Comparison of ENCODE assay signal across 27 cellular contexts in the genomic region with DNA sequence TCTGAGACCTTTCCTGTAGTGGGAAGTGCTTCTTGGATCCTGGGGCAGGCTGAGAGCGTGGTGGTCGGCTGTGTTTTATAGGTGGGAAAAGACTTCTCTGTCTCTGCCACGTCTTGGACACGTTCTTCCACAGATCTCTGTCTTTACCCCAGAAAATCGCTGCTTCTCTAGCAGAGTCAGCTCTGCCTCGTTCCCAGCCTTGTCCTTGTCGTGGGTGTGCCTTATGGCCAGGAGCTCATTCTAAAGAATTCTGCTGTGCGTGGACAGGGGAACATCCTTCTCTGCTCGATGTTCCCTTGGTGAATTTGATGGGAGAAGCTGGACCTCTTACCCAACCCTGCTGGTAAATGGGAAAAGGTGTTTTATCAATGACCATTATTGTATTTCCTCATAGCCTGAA.
"Had no signal": no experiment of that assay in that cellular context is flagged by ENCODE, and none has a peak within 500 bp of the region (broad histone marks: within the 10 kb centered on the region; RNA-seq: fewer than 3 reads in every experiment).

No MANE protein-coding gene starts in this region.

- H3K27ac ChIP-seq: stomach, suprapubic skin, testis, thyroid gland, tibial artery, tibial nerve, transverse colon, upper lobe of left lung, upper lobe of right lung, uterus, vagina had no signal

- H3K4me3 Mint-ChIP-seq: stimulated activated effector memory CD8-positive, alpha-beta T cell treated with anti-CD3 and anti-CD28 coated beads, Interleukin-12 subunit alpha, Interleukin-12 subunit beta, amount 100 ng/mL, for 72 hours; stimulated activated memory B cell treated with anti-CD40 and anti-IgM and Interleukin-4, amounts not matched to agents 10 μg/mL and 1 μg/mL and 100 μg/mL, for 72 hours; stimulated activated naive B cell treated with anti-CD40 and anti-IgM and Interleukin-4, amounts not matched to agents 10 μg/mL and 1 μg/mL and 100 μg/mL, for 72 hours; stimulated activated naive CD8-positive, alpha-beta T cell treated with anti-CD3 and anti-CD28 coated beads, Interleukin-15, amount 100 ng/mL, for 72 hours; stimulated activated naive CD8-positive, alpha-beta T cell treated with anti-CD3 and anti-CD28 coated beads, Interleukin-15, Interleukin-2, amounts not matched to agents 100 ng/mL and 50 ng/mL, for 24 hours; type B pancreatic cell had no signal

- H3K27me3 Mint-ChIP-seq: stimulated activated memory B cell treated with anti-CD40 and anti-IgM and Interleukin-4, amounts not matched to agents 10 μg/mL and 1 μg/mL and 100 μg/mL, for 72 hours; type B pancreatic cell had no signal

- H3K4me1 ChIP-seq: thyroid gland, upper lobe of left lung, upper lobe of right lung, uterus had no signal

- DNase-seq: stimulated activated CD4-positive, alpha-beta T cell treated with anti-CD3 and anti-CD28 coated beads, Interleukin-2, amount 100 ng/mL, for 48 hours; stimulated activated CD4-positive, alpha-beta T cell treated with anti-CD3 and anti-CD28 coated beads, Interleukin-4, amount 100 ng/mL, for 1 hour; stimulated activated CD4-positive, alpha-beta T cell treated with anti-CD3 and anti-CD28 coated beads, Interleukin-4, amount 100 ng/mL, for 24 hours; stimulated activated CD4-positive, alpha-beta T cell treated with anti-CD3 and anti-CD28 coated beads, Interleukin-4, amount 100 ng/mL, for 4 hours; stimulated activated CD8-positive, alpha-beta memory T cell treated with anti-CD3 and anti-CD28 coated beads, Interleukin-4, amount 100 ng/mL, for 48 hours; stimulated activated naive B cell treated with anti-CD40 and anti-IgM and Interleukin-4, amounts not matched to agents 10 μg/mL and 1 μg/mL and 100 μg/mL, for 72 hours; stimulated activated naive CD4-positive, alpha-beta T cell; stimulated activated naive CD4-positive, alpha-beta T cell treated with Interleukin-2 at 50 U/mL for 16 hours; stimulated activated naive CD8-positive, alpha-beta T cell treated with anti-CD3 and anti-CD28 coated beads, Interleukin-15, amount 100 ng/mL, for 72 hours; stimulated activated naive CD8-positive, alpha-beta T cell treated with anti-CD3 and anti-CD28 coated beads, Interleukin-15, Interleukin-2, amounts not matched to agents 100 U/mL and 50 U/mL, for 24 hours; stomach; substantia nigra; testis; thyroid gland; tibial artery; transverse colon; trophoblast cell; upper lobe of left lung; upper lobe of right lung; uterus had no signal

- H3K36me3 ChIP-seq: stomach, suprapubic skin, thyroid gland, tibial artery, transverse colon, upper lobe of left lung, upper lobe of right lung, uterus, vagina had no signal

- H3K36me3 Mint-ChIP-seq: stimulated activated effector memory CD8-positive, alpha-beta T cell treated with anti-CD3 and anti-CD28 coated beads, Interleukin-12 subunit alpha, Interleukin-12 subunit beta, amount 100 ng/mL, for 72 hours; stimulated activated memory B cell treated with anti-CD40 and anti-IgM and Interleukin-4, amounts not matched to agents 10 μg/mL and 1 μg/mL and 100 μg/mL, for 72 hours; stimulated activated naive B cell treated with anti-CD40 and anti-IgM and Interleukin-4, amounts not matched to agents 10 μg/mL and 1 μg/mL and 100 μg/mL, for 72 hours had no signal

- H3K4me3 ChIP-seq: stomach, suprapubic skin, testis, thyroid gland, tibial artery, tibial nerve, transverse colon, upper lobe of left lung, upper lobe of right lung, uterus, vagina had no signal

- ATAC-seq: stimulated activated effector memory CD8-positive, alpha-beta T cell treated with anti-CD3 and anti-CD28 coated beads, Interleukin-12 subunit alpha, Interleukin-12 subunit beta, amount 100 ng/mL, for 72 hours; stimulated activated naive B cell treated with anti-CD40 and anti-IgM and Interleukin-4, amounts not matched to agents 10 μg/mL and 1 μg/mL and 100 μg/mL, for 72 hours; stimulated activated naive CD8-positive, alpha-beta T cell treated with anti-CD3 and anti-CD28 coated beads, Interleukin-15, amount 100 ng/mL, for 72 hours; stimulated activated naive CD8-positive, alpha-beta T cell treated with anti-CD3 and anti-CD28 coated beads, Interleukin-15, Interleukin-2, amounts not matched to agents 100 U/mL and 50 U/mL, for 24 hours; upper lobe of right lung had no signal

- H3K9me3 ChIP-seq: stomach, suprapubic skin, testis, thyroid gland, tibial artery, transverse colon, upper lobe of left lung, upper lobe of right lung, uterus, vagina had no signal

- H3K27me3 ChIP-seq: stomach, suprapubic skin, testis, thyroid gland, tibial artery, tibial nerve, transverse colon, upper lobe of left lung, upper lobe of right lung, uterus, vagina had no signal

- H3K9me3 Mint-ChIP-seq: stimulated activated effector memory CD8-positive, alpha-beta T cell treated with anti-CD3 and anti-CD28 coated beads, Interleukin-12 subunit alpha, Interleukin-12 subunit beta, amount 100 ng/mL, for 72 hours; stimulated activated memory B cell treated with anti-CD40 and anti-IgM and Interleukin-4, amounts not matched to agents 10 μg/mL and 1 μg/mL and 100 μg/mL, for 72 hours; stimulated activated naive B cell treated with anti-CD40 and anti-IgM and Interleukin-4, amounts not matched to agents 10 μg/mL and 1 μg/mL and 100 μg/mL, for 72 hours; stimulated activated naive CD8-positive, alpha-beta T cell treated with anti-CD3 and anti-CD28 coated beads, Interleukin-15, amount 100 ng/mL, for 72 hours; stimulated activated naive CD8-positive, alpha-beta T cell treated with anti-CD3 and anti-CD28 coated beads, Interleukin-15, Interleukin-2, amounts not matched to agents 100 ng/mL and 50 ng/mL, for 24 hours had no signal

- H3K27ac Mint-ChIP-seq: stimulated activated effector memory CD8-positive, alpha-beta T cell treated with anti-CD3 and anti-CD28 coated beads, Interleukin-12 subunit alpha, Interleukin-12 subunit beta, amount 100 ng/mL, for 72 hours; stimulated activated memory B cell treated with anti-CD40 and anti-IgM and Interleukin-4, amounts not matched to agents 10 μg/mL and 1 μg/mL and 100 μg/mL, for 72 hours; stimulated activated naive B cell treated with anti-CD40 and anti-IgM and Interleukin-4, amounts not matched to agents 10 μg/mL and 1 μg/mL and 100 μg/mL, for 72 hours; stimulated activated naive CD8-positive, alpha-beta T cell treated with anti-CD3 and anti-CD28 coated beads, Interleukin-15, amount 100 ng/mL, for 72 hours; stimulated activated naive CD8-positive, alpha-beta T cell treated with anti-CD3 and anti-CD28 coated beads, Interleukin-15, Interleukin-2, amounts not matched to agents 100 ng/mL and 50 ng/mL, for 24 hours; type B pancreatic cell had no signal

- H3K4me1 Mint-ChIP-seq: stimulated activated effector memory CD8-positive, alpha-beta T cell treated with anti-CD3 and anti-CD28 coated beads, Interleukin-12 subunit alpha, Interleukin-12 subunit beta, amount 100 ng/mL, for 72 hours; stimulated activated memory B cell treated with anti-CD40 and anti-IgM and Interleukin-4, amounts not matched to agents 10 μg/mL and 1 μg/mL and 100 μg/mL, for 72 hours; stimulated activated naive B cell treated with anti-CD40 and anti-IgM and Interleukin-4, amounts not matched to agents 10 μg/mL and 1 μg/mL and 100 μg/mL, for 72 hours; stimulated activated naive CD8-positive, alpha-beta T cell treated with anti-CD3 and anti-CD28 coated beads, Interleukin-15, amount 100 ng/mL, for 72 hours had no signal
